Comparison of ENCODE assay signal across 11 cellular contexts in the genomic region with DNA sequence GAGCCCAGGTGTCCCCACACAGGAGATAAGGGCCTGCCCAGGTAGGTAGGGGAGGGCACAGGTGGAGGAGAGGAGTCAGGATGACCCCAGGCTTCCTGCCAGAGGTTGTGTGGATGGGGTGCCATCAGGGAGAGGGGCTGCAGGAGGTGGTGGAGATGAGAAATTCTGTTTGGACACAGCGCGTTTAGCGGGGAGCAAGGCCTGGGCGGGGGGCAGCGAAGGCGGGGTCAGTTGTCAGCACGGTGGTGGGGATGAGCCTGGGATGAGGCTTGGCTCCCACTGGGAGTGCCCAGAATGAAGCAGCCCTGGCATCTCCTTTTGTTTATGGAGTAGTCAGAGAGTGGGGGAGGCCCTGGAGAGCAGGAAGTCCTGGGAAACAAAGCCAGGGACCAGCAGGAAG. TPM values are rescaled to one million over a fixed set of nuclear protein-coding genes. Genes with fewer than 3 reads are reported as not detected.
DNase-seq lines count a peak whose midpoint lies in the region; ATAC-seq and TF ChIP-seq lines count a peak whose summit lies in the region.
"Had no signal": no experiment of that assay in that cellular context is flagged by ENCODE, and none has a peak within 500 bp of the region (broad histone marks: within the 10 kb centered on the region; RNA-seq: fewer than 3 reads in every experiment).

No MANE protein-coding gene starts in this region.

- whole genome bisulfite sequencing in IMR-90 (ENCODE audit: extremely low coverage in 2 of 2, insufficient read length in 1 of 2), 2 experiments = 92% methylated on average over 7 of the region's 7 CpGs; no CpG with 5 or more reads in 1 of the 2 experiments

- no peaks in the 10 kb centered on the region for H3K27me3 Mint-ChIP-seq in chondrocyte (ENCODE audit: low read depth)
- H3K27me3 Mint-ChIP-seq in memory B cell = no peaks in the 10 kb centered on the region

- H2BK20ac ChIP-seq in IMR-90 (ENCODE audit: low read depth, low read length) = no peak overlapping the region

- no peak for ATAC-seq in IMR-90 (ENCODE audit: low read depth)
- no peak for ATAC-seq in memory B cell (ENCODE audit: low read depth)
- no peak for ATAC-seq in left lung
- ATAC-seq in HG02571 (IDR thresholded peaks at IDR 0.05; ENCODE audit: unreplicated experiment) = no peak

- H4K20me1 ChIP-seq in BLaER1 (no peaks in the 10 kb centered on the region), IMR-90 (ENCODE audit: insufficient read depth, low read length) (peaks cover 7% of the 10 kb centered on the region; the same call in 1 of the 2 replicates)

- peaks cover 31% of the 10 kb centered on the region for H3K4me1 ChIP-seq in BLaER1
- H3K4me1 ChIP-seq in IMR-90 (ENCODE audit: control insufficient read depth, insufficient read depth, low read length) = no peaks in the 10 kb centered on the region
- H3K4me1 ChIP-seq in left lung = peaks cover 0 to 6% of the 10 kb centered on the region in 2 donors
- H3K4me1 ChIP-seq: SJCRH30 had no signal

- in situ Hi-C loops in IMR-90 (cut with MboI; ENCODE audit: low sequenced_read_pairs) = loop anchor here (5.0 kb wide), 2 partner anchors 138 to 203 kb away; no protein-coding TSS in a partner anchor

- DNase-seq in IMR-90 (no peak), chondrocyte (ENCODE audit: low spot score) (no peak), memory B cell (ENCODE audit: low spot score in 2 of 2) (no peak), NCI-H187 treated with DMSO at 0.1 percent for 48 hours (lab: John Stamatoyannopoulos, UW) (no peak), NCI-H446 (lab: John Stamatoyannopoulos, UW) (no peak), left lung (no peak)
- DNase-seq: DMS79 had no signal

- no peaks in the 10 kb centered on the region for H3K9me1 ChIP-seq in IMR-90 (ENCODE audit: insufficient read depth, low read length)

- no peaks in the 10 kb centered on the region for H3K9me3 ChIP-seq in BLaER1
- no peaks in the 10 kb centered on the region for H3K9me3 ChIP-seq in IMR-90 (ENCODE audit: control insufficient read depth, insufficient read depth, low read length)
- H3K9me3 ChIP-seq in left lung = no peaks in the 10 kb centered on the region
- H3K9me3 ChIP-seq: SJCRH30 had no signal

- no peak overlapping the region for H2AFZ ChIP-seq in IMR-90 (replicated peaks; ENCODE audit: low read length, poor library complexity)

- H3K4me2 ChIP-seq in BLaER1 = no peak overlapping the region
- no peak overlapping the region for H3K4me2 ChIP-seq in IMR-90 (ENCODE audit: low read depth, low read length)

- no peak overlapping the region for H3K14ac ChIP-seq in IMR-90 (replicated peaks; ENCODE audit: low read depth, low read length)

- no peak overlapping the region for H2AK5ac ChIP-seq in IMR-90 (ENCODE audit: low read depth, low read length)

- dilution Hi-C loops in IMR-90 (cut with HindIII; ENCODE audit: low sequenced_read_pairs, unreplicated experiment) = no loop called here

- no peak overlapping the region for H2BK5ac ChIP-seq in IMR-90 (ENCODE audit: low read depth, low read length, poor library complexity, severe bottlenecking)

- no peak for TF ChIP-seq CTCF in IMR-90 (conservative IDR thresholded peaks at IDR 0.05; ENCODE audit: low read depth, low read length)
- no peak for TF ChIP-seq CTCF in chondrocyte (IDR thresholded peaks at IDR 0.05)
- TF ChIP-seq CTCF in left lung (IDR thresholded peaks at IDR 0.05) = no peak

- no peak overlapping the region for H4K91ac ChIP-seq in IMR-90 (ENCODE audit: insufficient read depth, low read depth, low read length)

- H3K4me3 Mint-ChIP-seq in chondrocyte (ENCODE audit: unreplicated experiment) (no peak overlapping the region), memory B cell (no peak overlapping the region)

- no peak for TF ChIP-seq RAD21 in IMR-90 (IDR thresholded peaks at IDR 0.05; ENCODE audit: low read length)

- peaks cover 11% of the 10 kb centered on the region for H3K36me3 Mint-ChIP-seq in chondrocyte (ENCODE audit: low read depth)
- peaks cover 10% of the 10 kb centered on the region for H3K36me3 Mint-ChIP-seq in memory B cell

- no peak overlapping the region for H3K4me3 ChIP-seq in BLaER1
- no peak overlapping the region for H3K4me3 ChIP-seq in IMR-90 (ENCODE audit: insufficient read depth, low read depth, low read length)
- no peak overlapping the region for H3K4me3 ChIP-seq in left lung
- H3K4me3 ChIP-seq: SJCRH30 had no signal

- H4K8ac ChIP-seq in IMR-90 (ENCODE audit: low read depth in 2 of 2, low read length in 2 of 2) = no peak overlapping the region

- no peak overlapping the region for H3K18ac ChIP-seq in IMR-90 (ENCODE audit: low read depth, low read length)

- no peak overlapping the region for H3K4ac ChIP-seq in IMR-90 (ENCODE audit: low read depth, low read length)

- no peak overlapping the region for H3K23ac ChIP-seq in IMR-90 (ENCODE audit: low read depth, low read length)

- H3K9ac ChIP-seq in BLaER1 (0 out of 2 replicates have a peak overlapping the region, but pooled peaks have one; percentile 6), IMR-90 (ENCODE audit: low read depth, low read length) (no peak overlapping the region)

- POLR2A ChIA-PET in IMR-90 (lab: Charles Lee; ENCODE audit: unreplicated experiment) = no interaction called here

- H3K27ac Mint-ChIP-seq in chondrocyte (ENCODE audit: unreplicated experiment) (peak overlapping the region; percentile 75), memory B cell (peak overlapping the region; percentile 67)

- CTCF ChIA-PET in IMR-90 (lab: Yijun Ruan, JAX) = interaction anchor here (0.5 kb wide), 1 partner anchor 258 kb away, joined by 3 read pairs; no protein-coding TSS in a partner anchor

- no TSS peak for BruUV-seq in IMR-90 (replicated peaks; lab: Mats Ljungman, UMichigan)

- H3K79me1 ChIP-seq in IMR-90 (ENCODE audit: low read depth in 1 of 2, low read length in 2 of 2) = no peaks in the 10 kb centered on the region

- H3K36me3 ChIP-seq in BLaER1 (peaks cover 75% of the 10 kb centered on the region), IMR-90 (ENCODE audit: control insufficient read depth, insufficient read depth, low read length) (peaks cover 44% of the 10 kb centered on the region), left lung (peaks cover 0 to 77% of the 10 kb centered on the region in 2 donors)
- H3K36me3 ChIP-seq: SJCRH30 had no signal

- no peaks in the 10 kb centered on the region for H3K9me3 Mint-ChIP-seq in chondrocyte (ENCODE audit: low read depth)
- no peaks in the 10 kb centered on the region for H3K9me3 Mint-ChIP-seq in memory B cell

- no peak overlapping the region for H4K5ac ChIP-seq in IMR-90 (ENCODE audit: low read depth, low read length)

- intact Hi-C loops in IMR-90 (cut with micrococcal nuclease) = loop anchor here (1.0 to 10.0 kb wide), 3 partner anchors 135 to 391 kb away; no protein-coding TSS in a partner anchor
- intact Hi-C loops in left lung (cut with DNase I) = no loop called here

- H2BK120ac ChIP-seq in IMR-90 (ENCODE audit: low read depth, low read length) = no peak overlapping the region

- H3K27me3 ChIP-seq in BLaER1 (no peaks in the 10 kb centered on the region), IMR-90 (ENCODE audit: control insufficient read depth, insufficient read depth, low read length) (no peaks in the 10 kb centered on the region), left lung (no peaks in the 10 kb centered on the region)
- H3K27me3 ChIP-seq: SJCRH30 had no signal

- H3K27ac ChIP-seq in BLaER1 (peak overlapping the region; percentile 38), IMR-90 (ENCODE audit: insufficient read depth, low read length) (no peak overlapping the region), left lung (no peak overlapping the region)
- H3K27ac ChIP-seq: SJCRH30 had no signal

- peak overlapping the region; percentile 85 for H2AK9ac ChIP-seq in IMR-90 (replicated peaks; ENCODE audit: low read depth, low read length, poor library complexity)

- no peak overlapping the region for H2BK15ac ChIP-seq in IMR-90 (ENCODE audit: low read depth, low read length)

- H3K4me1 Mint-ChIP-seq in chondrocyte (ENCODE audit: low read depth) (peaks cover 5% of the 10 kb centered on the region), memory B cell (peaks cover 9% of the 10 kb centered on the region)

- no peak for TF ChIP-seq POLR2A in IMR-90 (IDR thresholded peaks at IDR 0.05; ENCODE audit: low read depth, low read length)

- H3K56ac ChIP-seq in IMR-90 (ENCODE audit: extremely low read depth, insufficient read depth, low read length) = no peak overlapping the region

TF ChIP-seq in IMR-90, 13 proteins besides CTCF, POLR2A, EP300 and RAD21 (continues in another document):
- no peak for TF ChIP-seq FOS (IDR thresholded peaks at IDR 0.05; ENCODE audit: low read depth, low read length)
- TF ChIP-seq MXI1 (IDR thresholded peaks at IDR 0.05; ENCODE audit: borderline replicate concordance, low read depth, low read length) = no peak

RNA-seq across cellular contexts. Expression of a gene that starts 14.6 kb away (rescaled TPM):
- 10.8 and 13.4 TPM in 2 replicates for total RNA-seq in IMR-90 (2012; rRNA removed)
- polyA plus RNA-seq in IMR-90 (2012; rRNA removed) = 37.7 and 45.6 TPM in 2 replicates
- polyA plus RNA-seq in IMR-90 (2012; cell fraction: cytosol; rRNA removed) = 28.6 and 37.8 TPM in 2 replicates
- 86.9 and 207 TPM in 2 replicates for polyA plus RNA-seq in IMR-90 (2012; cell fraction: nucleus; rRNA removed; ENCODE audit: low replicate concordance)
- total RNA-seq in chondrocyte = 40.1 to 46.2 TPM (median 41.4 TPM) in 3 replicates
- total RNA-seq in left lung = 10 to 100 TPM; 40.9 to 45.0 TPM

RNA-seq across cellular contexts. Expression of a gene that starts 14.7 kb away (rescaled TPM):
- total RNA-seq in IMR-90 (2012; rRNA removed) (1.1 and 1.3 TPM in 2 replicates), chondrocyte (17.6 to 24.4 TPM (median 19.1 TPM) in 3 replicates), left lung (10 to 100 TPM; 12.5 to 19.1 TPM)
- 13.0 and 16.6 TPM in 2 replicates for polyA plus RNA-seq in IMR-90 (2012; rRNA removed)
- 2.9 and 4.5 TPM in 2 replicates for polyA plus RNA-seq in IMR-90 (2012; cell fraction: cytosol; rRNA removed)
- 161 and 240 TPM in 2 replicates for polyA plus RNA-seq in IMR-90 (2012; cell fraction: nucleus; rRNA removed; ENCODE audit: low replicate concordance)

RNA-seq across cellular contexts. Expression of a gene that starts 15.5 kb away (rescaled TPM):
- total RNA-seq in IMR-90 (2012; rRNA removed) (not detected in 2 replicates), chondrocyte (0.27 to 0.35 TPM in 2 of 3 replicates, not detected in the other), left lung (under 1 TPM in 1 of 2 donors, not detected in 1; 0.47 TPM)
- polyA plus RNA-seq in IMR-90 (2012; rRNA removed) = 1.5 and 2.7 TPM in 2 replicates
- 1.5 TPM in 1 of 2 replicates, not detected in the other for polyA plus RNA-seq in IMR-90 (2012; cell fraction: cytosol; rRNA removed)
- 4.6 and 28.0 TPM in 2 replicates for polyA plus RNA-seq in IMR-90 (2012; cell fraction: nucleus; rRNA removed; ENCODE audit: low replicate concordance)
- total RNA-seq: A673 had no signal

RNA-seq across cellular contexts. Expression of a gene that starts 19.8 kb away (rescaled TPM):
- total RNA-seq in IMR-90 (2012; rRNA removed) (35.8 and 37.3 TPM in 2 replicates), chondrocyte (27.6 to 50.2 TPM (median 28.4 TPM) in 3 replicates), left lung (10 to 100 TPM; 41.0 to 69.5 TPM)
- polyA plus RNA-seq in IMR-90 (2012; rRNA removed) = 27.9 and 29.5 TPM in 2 replicates
- 20.4 and 33.3 TPM in 2 replicates for polyA plus RNA-seq in IMR-90 (2012; cell fraction: cytosol; rRNA removed)
- 39.1 and 75.9 TPM in 2 replicates for polyA plus RNA-seq in IMR-90 (2012; cell fraction: nucleus; rRNA removed; ENCODE audit: low replicate concordance)

RNA-seq across cellular contexts. Expression of a gene that starts 29.8 kb away (rescaled TPM):
- total RNA-seq in IMR-90 (2012; rRNA removed) (116 and 142 TPM in 2 replicates), chondrocyte (64.5 to 72.0 TPM (median 69.8 TPM) in 3 replicates), left lung (100 to 1,000 TPM; 121 to 122 TPM)
- polyA plus RNA-seq in IMR-90 (2012; rRNA removed) = 84.3 and 89.2 TPM in 2 replicates
- 47.3 and 89.1 TPM in 2 replicates for polyA plus RNA-seq in IMR-90 (2012; cell fraction: cytosol; rRNA removed)
- 86.8 and 174 TPM in 2 replicates for polyA plus RNA-seq in IMR-90 (2012; cell fraction: nucleus; rRNA removed; ENCODE audit: low replicate concordance)
